1 cellular context compared by ENCODE assay signal in the genomic region with DNA sequence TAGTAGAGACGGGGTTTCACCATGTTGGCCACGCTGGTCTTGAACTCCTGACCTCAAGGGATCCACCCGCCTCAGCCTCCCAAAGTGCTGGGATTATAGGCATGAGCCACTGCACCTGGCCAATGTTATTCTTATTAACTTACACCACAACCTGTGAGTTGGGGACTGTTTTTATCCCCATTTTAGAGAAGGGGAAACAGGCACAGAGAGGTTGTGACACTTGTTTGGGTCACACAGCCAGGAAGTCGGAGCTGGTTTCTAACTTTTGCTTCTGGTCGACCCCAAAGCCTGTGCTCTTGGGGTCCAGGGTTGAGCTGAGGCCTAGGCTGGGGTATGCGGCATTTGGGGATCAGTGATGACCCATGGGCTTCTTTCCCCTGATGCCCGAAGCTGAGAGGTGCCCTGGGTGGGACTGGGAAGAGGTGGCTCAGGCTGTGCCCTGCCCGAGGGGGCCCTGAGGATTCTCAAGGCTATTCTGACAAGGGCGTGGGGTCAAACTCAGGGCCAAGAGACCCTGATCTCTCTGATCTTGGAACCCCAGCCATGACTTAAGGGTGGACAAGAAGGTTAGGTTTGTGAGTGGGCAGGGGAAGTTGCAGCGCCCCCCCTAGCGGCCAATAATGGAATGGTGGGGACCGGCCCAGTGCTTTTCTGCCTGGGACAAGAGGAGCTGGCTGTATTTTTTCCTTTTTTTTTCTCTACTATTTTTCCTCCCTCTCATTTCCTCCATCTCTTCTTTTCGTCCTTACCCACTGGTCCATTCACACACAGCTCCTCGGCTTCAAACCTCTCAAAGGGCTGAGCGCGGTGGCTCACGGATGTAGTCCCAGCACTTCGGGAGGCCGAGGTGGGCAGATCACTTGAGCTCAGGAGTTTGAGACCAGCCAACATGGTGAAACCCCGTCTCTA.
TF ChIP-seq lines count a peak whose summit lies in the region.

No MANE protein-coding gene starts in this region.

TF ChIP-seq in GM12878, 131 proteins besides CTCF, POLR2A, EP300 and RAD21:
- TF ChIP-seq SMC3 (IDR thresholded peaks at IDR 0.05; ENCODE audit: borderline replicate concordance, low read length): peak; percentile 58; the same call in 1 of the 2 replicates
- TF ChIP-seq STAT3 (IDR thresholded peaks at IDR 0.05; ENCODE audit: low read depth, low read length): no peak
- no peak for TF ChIP-seq PAX5 (IDR thresholded peaks at IDR 0.05; ENCODE audit: borderline replicate concordance, low read depth, low read length)
- no peak for TF ChIP-seq MTA2 (IDR thresholded peaks at IDR 0.05; ENCODE audit: low read depth)
- peak; percentile 41; the same call in 1 of the 2 replicates for TF ChIP-seq ZNF217 (IDR thresholded peaks at IDR 0.05)
- no peak for TF ChIP-seq CREM (IDR thresholded peaks at IDR 0.05; ENCODE audit: low read depth)
- TF ChIP-seq, protein P1, sequence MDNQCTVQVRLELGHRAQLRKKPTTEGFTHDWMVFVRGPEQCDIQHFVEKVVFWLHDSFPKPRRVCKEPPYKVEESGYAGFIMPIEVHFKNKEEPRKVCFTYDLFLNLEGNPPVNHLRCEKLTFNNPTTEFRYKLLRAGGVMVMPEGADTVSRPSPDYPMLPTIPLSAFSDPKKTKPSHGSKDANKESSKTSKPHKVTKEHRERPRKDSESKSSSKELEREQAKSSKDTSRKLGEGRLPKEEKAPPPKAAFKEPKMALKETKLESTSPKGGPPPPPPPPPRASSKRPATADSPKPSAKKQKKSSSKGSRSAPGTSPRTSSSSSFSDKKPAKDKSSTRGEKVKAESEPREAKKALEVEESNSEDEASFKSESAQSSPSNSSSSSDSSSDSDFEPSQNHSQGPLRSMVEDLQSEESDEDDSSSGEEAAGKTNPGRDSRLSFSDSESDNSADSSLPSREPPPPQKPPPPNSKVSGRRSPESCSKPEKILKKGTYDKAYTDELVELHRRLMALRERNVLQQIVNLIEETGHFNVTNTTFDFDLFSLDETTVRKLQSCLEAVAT (IDR thresholded peaks at IDR 0.05): peak; percentile 56; the same call in 1 of the 2 replicates
- 0 out of 2 replicates have a peak, but pooled peaks have one; percentile 25 for TF ChIP-seq YY1 (IDR thresholded peaks at IDR 0.05; ENCODE audit: low read depth, low read length)
- no peak for TF ChIP-seq ATF2 (IDR thresholded peaks at IDR 0.05; ENCODE audit: low read length)
- TF ChIP-seq SMARCA5 (IDR thresholded peaks at IDR 0.05): 0 out of 2 replicates have a peak, but pooled peaks have one; percentile 38
